In the genomic region with DNA sequence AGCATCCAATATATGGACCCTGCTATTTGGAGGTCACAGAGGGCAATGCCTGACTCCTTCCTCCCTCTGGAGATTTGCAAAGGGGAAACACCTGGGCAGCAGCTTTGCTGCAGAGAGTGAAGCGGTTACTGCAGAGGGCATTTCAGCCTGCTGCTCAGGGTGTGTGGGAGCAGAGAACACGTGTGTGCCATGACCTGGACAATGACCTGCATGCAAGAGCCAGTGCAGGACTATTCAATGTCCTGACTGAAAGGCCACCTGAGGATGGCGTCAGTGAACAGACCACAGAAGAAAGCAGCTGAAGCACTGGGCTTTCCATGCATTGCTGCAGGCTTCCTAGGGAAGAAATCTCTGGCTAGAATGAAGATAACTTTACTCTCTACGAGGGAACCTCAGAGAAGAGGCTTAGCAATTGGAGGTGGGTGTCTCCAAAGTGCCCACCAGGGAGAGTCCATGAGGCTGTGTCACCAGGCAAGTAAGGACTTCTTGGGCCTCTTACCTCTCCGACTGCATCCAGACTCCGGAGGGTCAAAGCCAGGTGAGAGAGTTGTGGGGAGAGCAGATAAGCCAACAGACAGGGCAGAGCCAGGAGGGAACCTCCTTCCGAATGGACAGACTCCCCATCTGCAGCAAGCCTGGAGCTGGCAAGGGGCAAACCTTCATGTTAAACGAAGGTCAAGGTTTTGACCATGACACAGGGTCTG, we compare ENCODE assay signal across 1 cellular context.
TF ChIP-seq lines count a peak whose summit lies in the region.

No MANE protein-coding gene starts in this region.

TF ChIP-seq in H1, 55 proteins besides CTCF, POLR2A, EP300 and RAD21 (continued from another document):
- TF ChIP-seq TCF12 (IDR thresholded peaks at IDR 0.05; ENCODE audit: low read depth, low read length): no peak
- TF ChIP-seq GTF2F1 (IDR thresholded peaks at IDR 0.05; ENCODE audit: borderline replicate concordance, low read depth, low read length): no peak
- no peak for TF ChIP-seq POLR2AphosphoS5 (IDR thresholded peaks at IDR 0.05; ENCODE audit: low read depth, low read length)
- no peak for TF ChIP-seq BACH1 (IDR thresholded peaks at IDR 0.05; ENCODE audit: low read length)
- no peak for TF ChIP-seq SUZ12 (IDR thresholded peaks at IDR 0.05; ENCODE audit: low read length)
- TF ChIP-seq, protein P1, sequence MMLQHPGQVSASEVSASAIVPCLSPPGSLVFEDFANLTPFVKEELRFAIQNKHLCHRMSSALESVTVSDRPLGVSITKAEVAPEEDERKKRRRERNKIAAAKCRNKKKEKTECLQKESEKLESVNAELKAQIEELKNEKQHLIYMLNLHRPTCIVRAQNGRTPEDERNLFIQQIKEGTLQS (IDR thresholded peaks at IDR 0.05; ENCODE audit: insufficient read depth, low read depth, low read length): no peak
- no peak for TF ChIP-seq RFX5 (IDR thresholded peaks at IDR 0.05; ENCODE audit: borderline replicate concordance, low read depth, low read length)
